ENCODE assay signal across 10 cellular contexts in the genomic region with DNA sequence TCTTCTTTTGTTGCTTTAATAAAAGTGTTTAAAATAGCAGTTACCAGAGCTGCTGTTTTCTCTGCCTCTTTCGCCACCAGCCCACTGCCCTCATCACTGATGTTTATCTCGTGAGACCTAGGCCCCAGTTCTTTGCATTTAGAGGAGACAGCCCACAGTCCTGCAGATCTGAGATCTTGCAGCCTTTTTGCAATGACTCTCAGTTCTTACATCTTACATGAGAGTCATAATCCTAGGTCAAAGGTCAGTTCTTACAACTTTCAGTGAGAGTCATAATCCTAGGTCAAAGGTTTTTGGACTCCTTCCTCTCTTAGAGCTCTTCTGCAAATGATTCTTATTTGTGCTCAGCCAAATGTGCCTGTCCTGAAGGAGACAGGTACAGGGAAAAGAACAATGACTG.
"Had no signal": no experiment of that assay in that cellular context is flagged by ENCODE, and none has a peak within 500 bp of the region (broad histone marks: within the 10 kb centered on the region; RNA-seq: fewer than 3 reads in every experiment).

No MANE protein-coding gene starts in this region.

- H3K9ac ChIP-seq: neural progenitor cell had no signal

- H3K4me1 ChIP-seq: neural progenitor cell, pancreas had no signal

- H3K36me3 ChIP-seq: heart right ventricle, left lung, neural progenitor cell, pancreas, SJSA1 had no signal

- H3K9me3 Mint-ChIP-seq: neural progenitor cell, type B pancreatic cell had no signal

- H3K27ac Mint-ChIP-seq: neural progenitor cell, type B pancreatic cell had no signal

- H3K36me3 Mint-ChIP-seq: neural progenitor cell, type B pancreatic cell had no signal

- H3K9me3 ChIP-seq: heart right ventricle, left lung, pancreas, SJSA1 had no signal

- H3K27me3 ChIP-seq: heart right ventricle, left lung, neural progenitor cell, pancreas, SJSA1 had no signal

- H3K4me3 Mint-ChIP-seq: neural progenitor cell, type B pancreatic cell had no signal

- H3K27ac ChIP-seq: left lung, neural progenitor cell, pancreas, SJSA1 had no signal

- ATAC-seq: heart right ventricle, left lung, pancreas had no signal

- H3K4me3 ChIP-seq: heart right ventricle, left lung, neural progenitor cell, pancreas, SJSA1 had no signal

- DNase-seq: activated CD4-positive, alpha-beta T cell treated with anti-CD3 and anti-CD28 coated beads, Interleukin-2, amount 50 U/mL, for 1 hour; activated gamma-delta T cell treated with Interleukin-2 at 50 U/mL for 16 hours; effector CD8-positive, alpha-beta T cell; heart right ventricle; islet precursor cell; left lung; pancreas had no signal
